18 cellular contexts compared by ENCODE assay signal in the genomic region with DNA sequence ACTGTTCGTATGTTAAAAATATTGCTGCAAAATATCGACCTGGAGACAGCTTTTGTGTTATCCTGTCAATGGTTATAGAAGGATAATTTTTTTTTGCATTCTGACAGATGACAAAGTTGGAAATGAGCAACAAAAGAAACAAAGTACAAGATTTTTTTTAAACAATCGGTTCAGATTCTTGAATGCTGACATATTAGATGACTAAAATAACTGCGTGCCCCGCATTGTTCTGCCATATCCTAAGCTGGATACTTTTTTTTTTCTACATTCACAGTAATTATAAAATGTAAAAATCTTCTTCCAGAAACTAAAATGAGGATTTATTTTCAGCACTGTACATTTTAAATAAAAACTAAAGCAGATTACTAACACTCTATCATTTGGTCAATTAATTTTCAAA.
A peak's percentile ranks its signal among the peaks of the same experiment; 100 is the strongest.
DNase-seq lines count a peak whose midpoint lies in the region; ATAC-seq and TF ChIP-seq lines count a peak whose summit lies in the region.
"Had no signal": no experiment of that assay in that cellular context is flagged by ENCODE, and none has a peak within 500 bp of the region (broad histone marks: within the 10 kb centered on the region; RNA-seq: fewer than 3 reads in every experiment).

No MANE protein-coding gene starts in this region.

- peaks cover 29% of the 10 kb centered on the region for H3K36me3 Mint-ChIP-seq in activated naive CD8-positive, alpha-beta T cell treated with anti-CD3 and anti-CD28 coated beads for 36 hours
- no peaks in the 10 kb centered on the region for H3K36me3 Mint-ChIP-seq in glutamatergic neuron (ENCODE audit: unreplicated experiment)
- H3K36me3 Mint-ChIP-seq in stimulated activated memory B cell treated with anti-CD40 and anti-IgM and Interleukin-4, amounts not matched to agents 10 μg/mL and 1 μg/mL and 100 μg/mL, for 72 hours: peaks cover 51% of the 10 kb centered on the region
- peaks cover 52% of the 10 kb centered on the region for H3K36me3 Mint-ChIP-seq in activated CD8-positive, alpha-beta T cell treated with anti-CD3 and anti-CD28 coated beads, Interleukin-2, amount 10 ng/mL, durations not matched to agents 7 days and 5 days (ENCODE audit: low read depth)
- peaks cover 46% of the 10 kb centered on the region for H3K36me3 Mint-ChIP-seq in activated T-helper 1 cell treated with anti-CD3 and anti-CD28 coated beads, Interleukin-12 subunit alpha, Interleukin-12 subunit beta, Interleukin-2, Interleukin-4 antibody, amounts not matched to agents 30 ng/mL and 10 ng/mL and 1 ng/mL, durations not matched to agents 14 hours and 24 hours and 36 hours (ENCODE audit: low read depth)

- peaks cover 22% of the 10 kb centered on the region for H3K36me3 ChIP-seq in brain microvascular endothelial cell (replicated peaks)

- H3K4me3 ChIP-seq in brain microvascular endothelial cell (ENCODE audit: low read depth, low read length): no peak overlapping the region

- H3K4me3 Mint-ChIP-seq in activated naive CD8-positive, alpha-beta T cell treated with anti-CD3 and anti-CD28 coated beads for 36 hours: no peak overlapping the region
- H3K4me3 Mint-ChIP-seq in glutamatergic neuron (ENCODE audit: unreplicated experiment): no peak overlapping the region
- H3K4me3 Mint-ChIP-seq in stimulated activated memory B cell treated with anti-CD40 and anti-IgM and Interleukin-4, amounts not matched to agents 10 μg/mL and 1 μg/mL and 100 μg/mL, for 72 hours: no peak overlapping the region
- no peak overlapping the region for H3K4me3 Mint-ChIP-seq in activated CD8-positive, alpha-beta T cell treated with anti-CD3 and anti-CD28 coated beads, Interleukin-2, amount 10 ng/mL, durations not matched to agents 7 days and 5 days
- no peak overlapping the region for H3K4me3 Mint-ChIP-seq in activated T-helper 1 cell treated with anti-CD3 and anti-CD28 coated beads, Interleukin-12 subunit alpha, Interleukin-12 subunit beta, Interleukin-2, Interleukin-4 antibody, amounts not matched to agents 30 ng/mL and 10 ng/mL and 1 ng/mL, durations not matched to agents 14 hours and 24 hours and 36 hours
- H3K4me3 Mint-ChIP-seq: CD4-positive, alpha-beta T cell; H9 had no signal

- TF ChIP-seq CTCF in brain microvascular endothelial cell (IDR thresholded peaks at IDR 0.05; ENCODE audit: low read depth, low read length, missing control alignments) (no peak), glutamatergic neuron (IDR thresholded peaks at IDR 0.05; ENCODE audit: partially characterized antibody, unreplicated experiment) (no peak)

- CTCF ChIA-PET in activated CD8-positive, alpha-beta T cell treated with anti-CD3 and anti-CD28 coated beads, Interleukin-2, amount 10 ng/mL, durations not matched to agents 7 days and 5 days (lab: Charles Lee): interaction anchor here (1.7 kb wide), 1 partner anchor 28 kb away, joined by 8 read pairs; no protein-coding TSS in a partner anchor

- H3K27ac ChIP-seq in brain microvascular endothelial cell: peak overlapping the region; percentile 85

- in situ Hi-C loops in brain microvascular endothelial cell (cut with HindIII; ENCODE audit: low pct_ligation_motif_present, low sequenced_read_pairs): no loop called here

- POLR2A ChIA-PET in activated CD8-positive, alpha-beta T cell treated with anti-CD3 and anti-CD28 coated beads, Interleukin-2, amount 10 ng/mL, durations not matched to agents 7 days and 5 days (lab: Charles Lee): interaction anchor here (0.8 kb wide), 1 partner anchor 9 kb away, joined by 4 read pairs; no protein-coding TSS in a partner anchor

- H3K27me3 ChIP-seq in brain microvascular endothelial cell (replicated peaks): no peaks in the 10 kb centered on the region
- H3K27me3 ChIP-seq: BE2C had no signal

- no peaks in the 10 kb centered on the region for H3K27me3 Mint-ChIP-seq in activated naive CD8-positive, alpha-beta T cell treated with anti-CD3 and anti-CD28 coated beads for 36 hours
- no peaks in the 10 kb centered on the region for H3K27me3 Mint-ChIP-seq in glutamatergic neuron (ENCODE audit: unreplicated experiment)
- H3K27me3 Mint-ChIP-seq in stimulated activated memory B cell treated with anti-CD40 and anti-IgM and Interleukin-4, amounts not matched to agents 10 μg/mL and 1 μg/mL and 100 μg/mL, for 72 hours: no peaks in the 10 kb centered on the region
- no peaks in the 10 kb centered on the region for H3K27me3 Mint-ChIP-seq in activated CD8-positive, alpha-beta T cell treated with anti-CD3 and anti-CD28 coated beads, Interleukin-2, amount 10 ng/mL, durations not matched to agents 7 days and 5 days (ENCODE audit: low read depth)
- no peaks in the 10 kb centered on the region for H3K27me3 Mint-ChIP-seq in activated T-helper 1 cell treated with anti-CD3 and anti-CD28 coated beads, Interleukin-12 subunit alpha, Interleukin-12 subunit beta, Interleukin-2, Interleukin-4 antibody, amounts not matched to agents 30 ng/mL and 10 ng/mL and 1 ng/mL, durations not matched to agents 14 hours and 24 hours and 36 hours (ENCODE audit: insufficient read depth)
- H3K27me3 Mint-ChIP-seq: CD4-positive, alpha-beta T cell had no signal

- H3K4me1 Mint-ChIP-seq in activated naive CD8-positive, alpha-beta T cell treated with anti-CD3 and anti-CD28 coated beads for 36 hours: peaks cover 8% of the 10 kb centered on the region
- H3K4me1 Mint-ChIP-seq in glutamatergic neuron (ENCODE audit: low read depth, unreplicated experiment): peaks cover 24% of the 10 kb centered on the region
- peaks cover 5% of the 10 kb centered on the region for H3K4me1 Mint-ChIP-seq in stimulated activated memory B cell treated with anti-CD40 and anti-IgM and Interleukin-4, amounts not matched to agents 10 μg/mL and 1 μg/mL and 100 μg/mL, for 72 hours
- H3K4me1 Mint-ChIP-seq in activated CD8-positive, alpha-beta T cell treated with anti-CD3 and anti-CD28 coated beads, Interleukin-2, amount 10 ng/mL, durations not matched to agents 7 days and 5 days (ENCODE audit: low read depth): no peaks in the 10 kb centered on the region
- H3K4me1 Mint-ChIP-seq in activated T-helper 1 cell treated with anti-CD3 and anti-CD28 coated beads, Interleukin-12 subunit alpha, Interleukin-12 subunit beta, Interleukin-2, Interleukin-4 antibody, amounts not matched to agents 30 ng/mL and 10 ng/mL and 1 ng/mL, durations not matched to agents 14 hours and 24 hours and 36 hours (ENCODE audit: low read depth): peaks cover 5% of the 10 kb centered on the region
- H3K4me1 Mint-ChIP-seq: H9 had no signal

- no peak for ATAC-seq in stimulated activated memory B cell treated with anti-CD40 and anti-IgM and Interleukin-4, amounts not matched to agents 10 μg/mL and 1 μg/mL and 100 μg/mL, for 72 hours
- ATAC-seq in activated CD8-positive, alpha-beta T cell treated with anti-CD3 and anti-CD28 coated beads, Interleukin-2, amount 10 ng/mL, durations not matched to agents 7 days and 5 days: no peak

- no peak for DNase-seq in activated naive CD8-positive, alpha-beta T cell treated with anti-CD3 and anti-CD28 coated beads for 36 hours
- peak; percentile 57 for DNase-seq in brain microvascular endothelial cell
- DNase-seq in glutamatergic neuron: no peak
- no peak for DNase-seq in activated CD8-positive, alpha-beta T cell treated with anti-CD3 and anti-CD28 coated beads, Interleukin-2, amount 10 ng/mL, durations not matched to agents 7 days and 5 days
- DNase-seq in NCI-H510A treated with DMSO at 0.1 percent for 48 hours (lab: John Stamatoyannopoulos, UW): no peak
- no peak for DNase-seq in activated T-helper 1 cell treated with anti-CD3 and anti-CD28 coated beads, Interleukin-12 subunit alpha, Interleukin-12 subunit beta, Interleukin-2, Interleukin-4 antibody, amounts not matched to agents 30 ng/mL and 10 ng/mL and 1 ng/mL, durations not matched to agents 14 hours and 24 hours and 36 hours (ENCODE audit: low spot score)
- DNase-seq: BE2C; Calu3; CD4-positive, alpha-beta T cell; DMS53; H9; NCI-H1105 treated with DMSO at 0.1 percent for 48 hours; NCI-H1694 treated with DMSO at 0.1 percent for 48 hours; NCI-H2107; NCI-H226; NCI-H526 treated with DMSO at 0.1 percent for 48 hours; SIG-M5 had no signal

- H3K9me3 Mint-ChIP-seq in activated naive CD8-positive, alpha-beta T cell treated with anti-CD3 and anti-CD28 coated beads for 36 hours: no peaks in the 10 kb centered on the region
- H3K9me3 Mint-ChIP-seq in glutamatergic neuron (ENCODE audit: unreplicated experiment): peaks cover 2% of the 10 kb centered on the region
- H3K9me3 Mint-ChIP-seq in stimulated activated memory B cell treated with anti-CD40 and anti-IgM and Interleukin-4, amounts not matched to agents 10 μg/mL and 1 μg/mL and 100 μg/mL, for 72 hours: no peaks in the 10 kb centered on the region
- no peaks in the 10 kb centered on the region for H3K9me3 Mint-ChIP-seq in activated CD8-positive, alpha-beta T cell treated with anti-CD3 and anti-CD28 coated beads, Interleukin-2, amount 10 ng/mL, durations not matched to agents 7 days and 5 days (ENCODE audit: insufficient read depth)
- no peaks in the 10 kb centered on the region for H3K9me3 Mint-ChIP-seq in activated T-helper 1 cell treated with anti-CD3 and anti-CD28 coated beads, Interleukin-12 subunit alpha, Interleukin-12 subunit beta, Interleukin-2, Interleukin-4 antibody, amounts not matched to agents 30 ng/mL and 10 ng/mL and 1 ng/mL, durations not matched to agents 14 hours and 24 hours and 36 hours
- H3K9me3 Mint-ChIP-seq: CD4-positive, alpha-beta T cell; H9 had no signal

- intact Hi-C loops in activated T-helper 1 cell treated with anti-CD3 and anti-CD28 coated beads, Interleukin-12 subunit alpha, Interleukin-12 subunit beta, Interleukin-2, Interleukin-4 antibody, amounts not matched to agents 30 ng/mL and 10 ng/mL and 1 ng/mL, durations not matched to agents 14 hours and 24 hours and 36 hours (cut with micrococcal nuclease): no loop called here

- peak overlapping the region; percentile 20 for H3K27ac Mint-ChIP-seq in activated naive CD8-positive, alpha-beta T cell treated with anti-CD3 and anti-CD28 coated beads for 36 hours
- peak overlapping the region; percentile 52 for H3K27ac Mint-ChIP-seq in glutamatergic neuron (ENCODE audit: unreplicated experiment)
- H3K27ac Mint-ChIP-seq in stimulated activated memory B cell treated with anti-CD40 and anti-IgM and Interleukin-4, amounts not matched to agents 10 μg/mL and 1 μg/mL and 100 μg/mL, for 72 hours: peak overlapping the region; percentile 22
- H3K27ac Mint-ChIP-seq in activated CD8-positive, alpha-beta T cell treated with anti-CD3 and anti-CD28 coated beads, Interleukin-2, amount 10 ng/mL, durations not matched to agents 7 days and 5 days: no peak overlapping the region
- no peak overlapping the region for H3K27ac Mint-ChIP-seq in activated T-helper 1 cell treated with anti-CD3 and anti-CD28 coated beads, Interleukin-12 subunit alpha, Interleukin-12 subunit beta, Interleukin-2, Interleukin-4 antibody, amounts not matched to agents 30 ng/mL and 10 ng/mL and 1 ng/mL, durations not matched to agents 14 hours and 24 hours and 36 hours

Comparison
In these comparisons a context has a peak if more than half of its experiments do, and no peak if none do; other contexts are left out.
1. H3K27ac Mint-ChIP-seq: peak in activated naive CD8-positive, alpha-beta T cell treated with anti-CD3 and anti-CD28 coated beads for 36 hours (single experiment), glutamatergic neuron (single experiment) and stimulated activated memory B cell treated with anti-CD40 and anti-IgM and Interleukin-4, amounts not matched to agents 10 μg/mL and 1 μg/mL and 100 μg/mL, for 72 hours (single experiment); none in activated CD8-positive, alpha-beta T cell treated with anti-CD3 and anti-CD28 coated beads, Interleukin-2, amount 10 ng/mL, durations not matched to agents 7 days and 5 days (single experiment) and activated T-helper 1 cell treated with anti-CD3 and anti-CD28 coated beads, Interleukin-12 subunit alpha, Interleukin-12 subunit beta, Interleukin-2, Interleukin-4 antibody, amounts not matched to agents 30 ng/mL and 10 ng/mL and 1 ng/mL, durations not matched to agents 14 hours and 24 hours and 36 hours (single experiment).